In the genomic region with DNA sequence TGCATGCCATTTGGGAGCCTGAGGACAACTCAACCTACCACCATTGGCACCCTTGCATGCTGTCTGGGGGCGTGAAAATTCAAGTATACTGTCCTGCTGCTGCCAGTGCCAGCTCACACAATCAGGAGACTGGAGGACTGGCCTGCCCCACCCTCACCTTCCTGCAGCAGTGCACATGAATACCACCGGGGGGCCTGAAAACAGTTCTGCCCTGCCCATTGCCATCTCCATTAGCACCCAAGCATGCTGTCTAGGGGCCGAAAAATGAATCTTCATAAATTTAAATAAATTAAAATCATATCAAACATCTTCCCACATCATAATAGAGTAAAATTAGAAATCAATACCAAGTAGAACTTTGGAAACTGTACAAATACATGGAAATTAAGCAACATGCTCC, we compare ENCODE assay signal across 1 cellular context.
TF ChIP-seq lines count a peak whose summit lies in the region.

No MANE protein-coding gene starts in this region.

TF ChIP-seq in H1, 55 proteins besides CTCF, POLR2A, EP300 and RAD21:
- no peak for TF ChIP-seq SRF (IDR thresholded peaks at IDR 0.05; ENCODE audit: low read depth, low read length)
- TF ChIP-seq TEAD4 (IDR thresholded peaks at IDR 0.05; ENCODE audit: low read depth, low read length) = no peak
- TF ChIP-seq CHD7 (IDR thresholded peaks at IDR 0.05; ENCODE audit: insufficient replicate concordance, low read length) = no peak
- no peak for TF ChIP-seq RXRA (IDR thresholded peaks at IDR 0.05; ENCODE audit: insufficient read depth, low read depth, low read length)
- TF ChIP-seq TAF7 (optimal IDR thresholded peaks at IDR 0.05; ENCODE audit: borderline replicate concordance, low read depth, low read length) = no peak
- TF ChIP-seq, protein P1, sequence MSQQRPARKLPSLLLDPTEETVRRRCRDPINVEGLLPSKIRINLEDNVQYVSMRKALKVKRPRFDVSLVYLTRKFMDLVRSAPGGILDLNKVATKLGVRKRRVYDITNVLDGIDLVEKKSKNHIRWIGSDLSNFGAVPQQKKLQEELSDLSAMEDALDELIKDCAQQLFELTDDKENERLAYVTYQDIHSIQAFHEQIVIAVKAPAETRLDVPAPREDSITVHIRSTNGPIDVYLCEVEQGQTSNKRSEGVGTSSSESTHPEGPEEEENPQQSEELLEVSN (IDR thresholded peaks at IDR 0.05) = no peak
TF ChIP-seq in H1: peak in this region for 0.
